ENCODE assay signal across 8 cellular contexts in the genomic region with DNA sequence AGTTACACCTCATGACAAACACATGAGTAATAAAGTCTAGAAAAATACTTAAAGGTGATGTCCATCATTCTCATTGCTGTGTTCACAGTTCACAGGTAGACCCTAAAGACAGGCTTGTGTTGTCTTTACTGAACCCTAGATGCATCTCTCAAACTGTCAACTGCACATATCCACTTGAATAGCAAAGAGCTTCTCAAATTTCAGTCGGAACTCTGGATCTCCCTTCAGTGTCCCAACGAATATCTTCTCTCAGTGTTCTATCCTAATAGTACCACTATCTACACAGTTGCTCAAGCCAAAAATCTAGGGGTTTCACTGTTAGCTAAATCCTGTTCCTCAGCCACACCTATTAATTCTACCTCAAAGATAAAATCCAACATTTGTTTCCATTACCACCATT. TPM values are rescaled to one million over a fixed set of nuclear protein-coding genes. Genes with fewer than 3 reads are reported as not detected.
DNase-seq lines count a peak whose midpoint lies in the region; ATAC-seq, FAIRE-seq and TF ChIP-seq lines count a peak whose summit lies in the region.

No MANE protein-coding gene starts in this region.

- H3K27me3 ChIP-seq in KMS-11 (ENCODE audit: insufficient read depth, low read depth) (no peaks in the 10 kb centered on the region), K562 (ENCODE audit: control insufficient read depth in 2 of 2, insufficient read depth in 2 of 2, low read length in 2 of 2) (no peaks in the 10 kb centered on the region), mucosa of stomach (ENCODE audit: control insufficient read depth, insufficient read depth, low read length) (no peaks in the 10 kb centered on the region)

- H3K36me3 ChIP-seq in KMS-11 (ENCODE audit: insufficient read depth) (0 out of 2 replicates have a peak, but pooled peaks cover 3% of the 10 kb centered on the region), K562 (ENCODE audit: control insufficient read depth, insufficient read depth, low read length) (peaks cover 33% of the 10 kb centered on the region), mucosa of stomach (ENCODE audit: control insufficient read depth, insufficient read depth, low read length) (no peaks in the 10 kb centered on the region)

- H3K79me2 ChIP-seq in KMS-11 (ENCODE audit: insufficient read depth, low read depth), result peaks cover 64% of the 10 kb centered on the region
- peaks cover 64% of the 10 kb centered on the region for H3K79me2 ChIP-seq in K562 (ENCODE audit: control insufficient read depth, insufficient read depth, low read length)

- H2AFZ ChIP-seq in KMS-11 (ENCODE audit: low read depth), result no peak overlapping the region
- H2AFZ ChIP-seq in K562 (ENCODE audit: low read depth, low read length), result no peak overlapping the region

- H3K4me2 ChIP-seq in KMS-11 (peak overlapping the region; percentile 86), K562 (ENCODE audit: insufficient read depth, low read length) (peak overlapping the region; percentile 94)

- ATAC-seq in K562, result no peak
- ATAC-seq in HG02973 (IDR thresholded peaks at IDR 0.05; ENCODE audit: unreplicated experiment), result no peak
- ATAC-seq in GM19452 (IDR thresholded peaks at IDR 0.05; ENCODE audit: unreplicated experiment), result no peak

- no peak for TF ChIP-seq EP300 in K562 (IDR thresholded peaks at IDR 0.05; ENCODE audit: low read length)

- intact Hi-C loops in K562 (cut with micrococcal nuclease), result no loop called here

- no TSS peak for BruUV-seq in K562 (replicated peaks; lab: Mats Ljungman, UMichigan)

- H4K20me1 ChIP-seq in KMS-11 (ENCODE audit: insufficient read depth), result no peaks in the 10 kb centered on the region
- H4K20me1 ChIP-seq in K562 (replicated peaks; ENCODE audit: control insufficient read depth, insufficient read depth, low read length), result peaks cover 26% of the 10 kb centered on the region

- H3K9me3 ChIP-seq in K562 (replicated peaks; ENCODE audit: control insufficient read depth, insufficient read depth, low read depth, low read length) (no peaks in the 10 kb centered on the region), mucosa of stomach (ENCODE audit: control insufficient read depth, low read length) (no peaks in the 10 kb centered on the region)

- FAIRE-seq in K562 (lab: Jason Lieb, UNC), result no peak

- H3K9ac ChIP-seq in KMS-11 (peak overlapping the region; percentile 75), K562 (ENCODE audit: insufficient read depth in 1 of 2, low read depth in 2 of 2, low read length in 2 of 2) (peak overlapping the region in 1 of 2 experiments; percentile 95; a peak in 2 of 4 replicates), mucosa of stomach (ENCODE audit: low read length) (peak overlapping the region; percentile 65)

- POLR2A ChIA-PET in K562 (lab: Yijun Ruan, JAX), result interaction anchor here (1.2 to 2.2 kb wide), 2 partner anchors 38 to 96 kb away, joined by 3 to 16 read pairs; a partner anchor contains a TSS

- H3K27ac ChIP-seq in KMS-11 (peak overlapping the region; percentile 72), K562 (ENCODE audit: extremely low read depth, low read depth, low read length) (peak overlapping the region; percentile 82)

- H3K4me1 ChIP-seq in KMS-11 (ENCODE audit: low read depth, poor library complexity, severe bottlenecking) (peaks cover 56% of the 10 kb centered on the region), K562 (replicated peaks in 1 of 2; ENCODE audit: control insufficient read depth in 2 of 2, insufficient read depth in 2 of 2, low read length in 2 of 2) (peaks cover 5 to 29% of the 10 kb centered on the region in 2 experiments; a peak in 4 of 5 replicates), mucosa of stomach (ENCODE audit: control insufficient read depth, insufficient read depth, low read length) (peaks cover 34% of the 10 kb centered on the region)

- DNase-seq in CD1c-positive myeloid dendritic cell (ENCODE audit: extremely low spot score) (peak; percentile 4), K562 (ENCODE audit: extremely low read depth in 1 of 4, low spot score in 3 of 4) (peak in 1 of 4 experiments; percentile 44), dermis blood vessel endothelial cell (no peak), KG1 (lab: John Stamatoyannopoulos, UW) (no peak)

- WGBS in K562 (ENCODE audit: insufficient coverage, low coverage, missing lambda C conversion rate), result 0% methylated on average over 2 of the region's 2 CpGs

- no peak for TF ChIP-seq POLR2A in K562 (conservative IDR thresholded peaks at IDR 0.05)

- no peak for TF ChIP-seq CTCF in KMS-11 (conservative IDR thresholded peaks at IDR 0.05; ENCODE audit: low read depth, low read length)
- no peak for TF ChIP-seq CTCF in K562 (IDR thresholded peaks at IDR 0.05 in 2 of 3, conservative IDR thresholded peaks at IDR 0.05 in 1 of 3; ENCODE audit: insufficient read depth in 2 of 3, low read depth in 1 of 3, low read length in 3 of 3)

- no peaks in the 10 kb centered on the region for H3K9me1 ChIP-seq in K562 (ENCODE audit: control insufficient read depth, insufficient read depth, low read length)

- in situ Hi-C loops in K562 (cut with MboI), result no loop called here

- CTCF ChIA-PET in K562 (lab: Yijun Ruan, JAX; ENCODE audit: low intra/inter-chr PET ratio), result no interaction called here

- H3K4me3 ChIP-seq in KMS-11 (IDR thresholded peaks at IDR 0.05; ENCODE audit: insufficient read depth, low read depth, low read length) (peak overlapping the region; percentile 60), K562 (peak overlapping the region; percentile 60), mucosa of stomach (ENCODE audit: low read length) (no peak overlapping the region)

- no peak for TF ChIP-seq RAD21 in K562 (CRISPR knock-in tag; conservative IDR thresholded peaks at IDR 0.05 in 1 of 2, IDR thresholded peaks at IDR 0.05 in 1 of 2)

TF ChIP-seq in K562, 482 proteins besides CTCF, POLR2A, EP300 and RAD21 (continues in another document):
- TF ChIP-seq, protein P1, sequence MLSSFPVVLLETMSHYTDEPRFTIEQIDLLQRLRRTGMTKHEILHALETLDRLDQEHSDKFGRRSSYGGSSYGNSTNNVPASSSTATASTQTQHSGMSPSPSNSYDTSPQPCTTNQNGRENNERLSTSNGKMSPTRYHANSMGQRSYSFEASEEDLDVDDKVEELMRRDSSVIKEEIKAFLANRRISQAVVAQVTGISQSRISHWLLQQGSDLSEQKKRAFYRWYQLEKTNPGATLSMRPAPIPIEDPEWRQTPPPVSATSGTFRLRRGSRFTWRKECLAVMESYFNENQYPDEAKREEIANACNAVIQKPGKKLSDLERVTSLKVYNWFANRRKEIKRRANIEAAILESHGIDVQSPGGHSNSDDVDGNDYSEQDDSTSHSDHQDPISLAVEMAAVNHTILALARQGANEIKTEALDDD (IDR thresholded peaks at IDR 0.05), result 0 out of 2 replicates have a peak, but pooled peaks have one; percentile 7
- TF ChIP-seq, protein P2, sequence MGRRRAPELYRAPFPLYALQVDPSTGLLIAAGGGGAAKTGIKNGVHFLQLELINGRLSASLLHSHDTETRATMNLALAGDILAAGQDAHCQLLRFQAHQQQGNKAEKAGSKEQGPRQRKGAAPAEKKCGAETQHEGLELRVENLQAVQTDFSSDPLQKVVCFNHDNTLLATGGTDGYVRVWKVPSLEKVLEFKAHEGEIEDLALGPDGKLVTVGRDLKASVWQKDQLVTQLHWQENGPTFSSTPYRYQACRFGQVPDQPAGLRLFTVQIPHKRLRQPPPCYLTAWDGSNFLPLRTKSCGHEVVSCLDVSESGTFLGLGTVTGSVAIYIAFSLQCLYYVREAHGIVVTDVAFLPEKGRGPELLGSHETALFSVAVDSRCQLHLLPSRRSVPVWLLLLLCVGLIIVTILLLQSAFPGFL (CRISPR knock-in tag; IDR thresholded peaks at IDR 0.05), result no peak
- TF ChIP-seq SIN3A (IDR thresholded peaks at IDR 0.05; ENCODE audit: borderline replicate concordance in 2 of 2, control insufficient read depth in 1 of 2, low read depth in 2 of 2, low read length in 2 of 2) (0 out of 4 replicates have a peak, but pooled peaks of 1 of the 2 experiments have one; percentile 7), ZNF347 (CRISPR knock-in tag; IDR thresholded peaks at IDR 0.05; ENCODE audit: low read depth) (no peak)
- TF ChIP-seq, protein P3, sequence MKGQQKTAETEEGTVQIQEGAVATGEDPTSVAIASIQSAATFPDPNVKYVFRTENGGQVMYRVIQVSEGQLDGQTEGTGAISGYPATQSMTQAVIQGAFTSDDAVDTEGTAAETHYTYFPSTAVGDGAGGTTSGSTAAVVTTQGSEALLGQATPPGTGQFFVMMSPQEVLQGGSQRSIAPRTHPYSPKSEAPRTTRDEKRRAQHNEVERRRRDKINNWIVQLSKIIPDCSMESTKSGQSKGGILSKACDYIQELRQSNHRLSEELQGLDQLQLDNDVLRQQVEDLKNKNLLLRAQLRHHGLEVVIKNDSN (CRISPR knock-in tag; IDR thresholded peaks at IDR 0.05), result no peak

RNA-seq across cellular contexts. Expression of a gene that starts 50.6 kb away (rescaled TPM):
- 0.72 and 1.8 TPM in 2 replicates for total RNA-seq in K562 (2011; cell fraction: chromatin; rRNA removed; ENCODE audit: low replicate concordance)
- total RNA-seq in K562 (2011; cell fraction: nucleolus; rRNA removed), result 1.3 and 1.7 TPM in 2 replicates
- 2.4 and 2.7 TPM in 2 replicates for total RNA-seq in K562 (2011; cell fraction: nucleoplasm; rRNA removed)
- 0.18 and 0.53 TPM in 2 replicates for total RNA-seq in K562 (2014; rRNA removed)
- 0.58 and 1.4 TPM in 2 replicates for total RNA-seq in K562 (2014; rRNA removed; fragmentation: Illumina TruSeq; extraction: Trizol)
- 0.19 and 0.40 TPM in 2 replicates for total RNA-seq in K562 (2015; rRNA removed; fragmentation: Illumina TruSeq; extraction: Trizol)
- 0.76 and 0.82 TPM in 2 replicates for total RNA-seq in K562 (2021)
- 0.28 and 0.42 TPM in 2 replicates for polyA plus RNA-seq in K562 (2011; rRNA removed)
- polyA plus RNA-seq in K562 (2011; cell fraction: cytosol; rRNA removed), result 0.24 and 0.46 TPM in 2 replicates
- polyA plus RNA-seq in K562 (2011; cell fraction: nucleus; rRNA removed), result 1.7 and 2.6 TPM in 2 replicates
- 0.14 and 0.24 TPM in 2 replicates for polyA plus RNA-seq in K562 (2012)
- 0.18 TPM in 1 of 2 replicates, not detected in the other for polyA plus RNA-seq in K562 (2014; fragmentation: Illumina TruSeq; extraction: Trizol)
- polyA plus RNA-seq in K562 (2014; fragmentation: Nextera tagmentation; extraction: Ambion mirVana), result not detected
- polyA plus RNA-seq in K562 (2014; rRNA removed), result 0.43 and 1.2 TPM in 2 replicates
- polyA minus RNA-seq in K562 (2011; rRNA and poly(A)+ RNA removed), result 0.21 TPM in 1 of 2 replicates, not detected in the other
- polyA minus RNA-seq in K562 (2011; cell fraction: cytosol; rRNA and poly(A)+ RNA removed), result not detected in 2 replicates
- polyA minus RNA-seq in K562 (2011; cell fraction: nucleus; rRNA and poly(A)+ RNA removed), result 0.67 and 1.4 TPM in 2 replicates
- total RNA-seq in dermis blood vessel endothelial cell, result 10.1 and 12.8 TPM in 2 replicates
